11 cellular contexts compared by ENCODE assay signal in genomic region chr17:38864636-38865398, GRCh38. TPM values are rescaled to one million over a fixed set of nuclear protein-coding genes. Genes with fewer than 3 reads are reported as not detected.
DNase-seq lines count a peak whose midpoint lies in the region; ATAC-seq and TF ChIP-seq lines count a peak whose summit lies in the region.
"Had no signal": no experiment of that assay in that cellular context is flagged by ENCODE, and none has a peak within 500 bp of the region (broad histone marks: within the 10 kb centered on the region; RNA-seq: fewer than 3 reads in every experiment).

No MANE protein-coding gene starts in this region.

- H3K4me1 ChIP-seq in A673 (ENCODE audit: insufficient read depth, low read length, poor library complexity, severe bottlenecking) (no peaks in the 10 kb centered on the region), RWPE2 (ENCODE audit: insufficient read depth, poor library complexity, severe bottlenecking) (peaks cover 12% of the 10 kb centered on the region), uterus (no peaks in the 10 kb centered on the region)

- no peak for ATAC-seq in RWPE2 (ENCODE audit: low read depth)
- no peak for ATAC-seq in GM21786 (IDR thresholded peaks at IDR 0.05; ENCODE audit: unreplicated experiment)

- H3K9me3 ChIP-seq in A673 (ENCODE audit: low read depth, low read length, poor library complexity, severe bottlenecking): no peaks in the 10 kb centered on the region
- no peaks in the 10 kb centered on the region for H3K9me3 ChIP-seq in RWPE2 (ENCODE audit: severe bottlenecking)
- no peaks in the 10 kb centered on the region for H3K9me3 ChIP-seq in uterus

- no TSS peak for BruUV-seq in A673 (replicated peaks; lab: Mats Ljungman, UMichigan)

- no peak for TF ChIP-seq POLR2A in uterus (IDR thresholded peaks at IDR 0.05)

- DNase-seq in A673 (ENCODE audit: low spot score): peak; percentile 50
- DNase-seq in H7: peak; percentile 69
- no peak for DNase-seq in RWPE2 (ENCODE audit: low spot score)
- peak; percentile 48 for DNase-seq in fibroblast of peridontal ligament (ENCODE audit: extremely low read depth)
- DNase-seq in NCI-H128 (lab: John Stamatoyannopoulos, UW; ENCODE audit: unreplicated experiment): no peak
- no peak for DNase-seq in uterus
- DNase-seq in activated effector memory CD4-positive, alpha-beta T cell treated with anti-CD3 and anti-CD28 coated beads, Interleukin-2, amount 50 U/mL, for 16 hours: no peak
- DNase-seq: DND-41, NCI-H1436 treated with DMSO at 0.1 percent for 48 hours, nucleus accumbens had no signal

- H3K27ac ChIP-seq in A673 (ENCODE audit: low read depth, low read length, poor library complexity, severe bottlenecking): no peak overlapping the region
- peak overlapping the region; percentile 87 for H3K27ac ChIP-seq in RWPE2 (ENCODE audit: poor library complexity, severe bottlenecking)
- H3K27ac ChIP-seq in uterus: no peak overlapping the region

- TF ChIP-seq CTCF in A673 (conservative IDR thresholded peaks at IDR 0.05; ENCODE audit: low read depth, low read length): peak; percentile 48
- TF ChIP-seq CTCF in RWPE2 (IDR thresholded peaks at IDR 0.05; ENCODE audit: poor library complexity, severe bottlenecking): peak; percentile 45
- TF ChIP-seq CTCF in uterus (IDR thresholded peaks at IDR 0.05): no peak

- H3K27me3 ChIP-seq in A673 (replicated peaks; ENCODE audit: insufficient read depth, low read depth, low read length, poor library complexity) (no peaks in the 10 kb centered on the region), H7 (ENCODE audit: control insufficient read depth, insufficient read depth, low read length) (no peaks in the 10 kb centered on the region), RWPE2 (ENCODE audit: insufficient read depth, poor library complexity, severe bottlenecking) (no peaks in the 10 kb centered on the region), uterus (no peaks in the 10 kb centered on the region)

- POLR2A ChIA-PET in A673 (lab: Charles Lee; ENCODE audit: low non-redundant PET): no interaction called here

- no peaks in the 10 kb centered on the region for H3K36me3 ChIP-seq in A673 (ENCODE audit: insufficient read depth, low read length, poor library complexity, severe bottlenecking)
- no peaks in the 10 kb centered on the region for H3K36me3 ChIP-seq in H7 (replicated peaks; ENCODE audit: control insufficient read depth, insufficient read depth, low read length)
- no peaks in the 10 kb centered on the region for H3K36me3 ChIP-seq in RWPE2 (ENCODE audit: low read depth)
- no peaks in the 10 kb centered on the region for H3K36me3 ChIP-seq in uterus

- H3K4me3 ChIP-seq in A673 (ENCODE audit: low read depth, low read length, poor library complexity, severe bottlenecking): no peak overlapping the region
- no peak overlapping the region for H3K4me3 ChIP-seq in H7 (ENCODE audit: insufficient read depth, low read depth, low read length)
- no peak overlapping the region for H3K4me3 ChIP-seq in RWPE2 (ENCODE audit: severe bottlenecking)
- H3K4me3 ChIP-seq in uterus: no peak overlapping the region

- CTCF ChIA-PET in A673 (lab: Charles Lee): interaction anchor here (0.7 kb wide), 1 partner anchor 39 kb away, joined by 13 read pairs; no protein-coding TSS in a partner anchor

- intact Hi-C loops in A673 (cut with micrococcal nuclease; ENCODE audit: unreplicated experiment): loop anchor here (5.0 kb wide), 1 partner anchor 113 kb away; the partner anchor contains the start of gene PSMB3
- intact Hi-C loops in uterus (cut with DNase I; ENCODE audit: low total_unique reads): no loop called here

RNA-seq across cellular contexts. Expression of gene LASP1, which starts 5.0 kb away (rescaled TPM):
- total RNA-seq in A673 (2021): 76.9 and 78.3 TPM in 2 replicates
- 122 and 149 TPM in 2 replicates for total RNA-seq in H7 (2014; rRNA removed; shearing (Covaris generic))
- 100 to 1,000 TPM in 1 of 4 donors, 10 to 100 TPM in 3; 21.2 to 119 (median 58.2) TPM for total RNA-seq in uterus

RNA-seq across cellular contexts. Expression of gene RPL23, which starts 11.3 kb away (rescaled TPM):
- 764 and 879 TPM in 2 replicates for total RNA-seq in A673 (2021)
- total RNA-seq in H7 (2014; rRNA removed; shearing (Covaris generic)): 1,201 and 1,441 TPM in 2 replicates
- 1,000 to 10,000 TPM; 1,418 to 5,044 (median 2,630) TPM for total RNA-seq in uterus

RNA-seq across cellular contexts. Expression of gene CWC25, which starts 39.7 kb away (rescaled TPM):
- total RNA-seq in A673 (2021): 13.5 and 14.1 TPM in 2 replicates
- total RNA-seq in H7 (2014; rRNA removed; shearing (Covaris generic)): 8.2 and 9.6 TPM in 2 replicates
- 10 to 100 TPM in 3 of 4 donors, 1 to 10 TPM in 1; 9.1 to 26.2 (median 18.1) TPM for total RNA-seq in uterus

Comparison
In these comparisons a context has a peak if more than half of its experiments do, and no peak if none do; other contexts are left out.
1. DNase-seq: peak in A673 (single experiment), H7 (single experiment) and fibroblast of peridontal ligament (single experiment); none in RWPE2 (single experiment), NCI-H128 (single experiment), uterus (0 of 2) and activated effector memory CD4-positive, alpha-beta T cell treated with anti-CD3 and anti-CD28 coated beads, Interleukin-2, amount 50 U/mL, for 16 hours (single experiment).
2. CTCF ChIP-seq: peak in A673 (single experiment) and RWPE2 (single experiment); none in uterus (0 of 4).